In the genomic region with DNA sequence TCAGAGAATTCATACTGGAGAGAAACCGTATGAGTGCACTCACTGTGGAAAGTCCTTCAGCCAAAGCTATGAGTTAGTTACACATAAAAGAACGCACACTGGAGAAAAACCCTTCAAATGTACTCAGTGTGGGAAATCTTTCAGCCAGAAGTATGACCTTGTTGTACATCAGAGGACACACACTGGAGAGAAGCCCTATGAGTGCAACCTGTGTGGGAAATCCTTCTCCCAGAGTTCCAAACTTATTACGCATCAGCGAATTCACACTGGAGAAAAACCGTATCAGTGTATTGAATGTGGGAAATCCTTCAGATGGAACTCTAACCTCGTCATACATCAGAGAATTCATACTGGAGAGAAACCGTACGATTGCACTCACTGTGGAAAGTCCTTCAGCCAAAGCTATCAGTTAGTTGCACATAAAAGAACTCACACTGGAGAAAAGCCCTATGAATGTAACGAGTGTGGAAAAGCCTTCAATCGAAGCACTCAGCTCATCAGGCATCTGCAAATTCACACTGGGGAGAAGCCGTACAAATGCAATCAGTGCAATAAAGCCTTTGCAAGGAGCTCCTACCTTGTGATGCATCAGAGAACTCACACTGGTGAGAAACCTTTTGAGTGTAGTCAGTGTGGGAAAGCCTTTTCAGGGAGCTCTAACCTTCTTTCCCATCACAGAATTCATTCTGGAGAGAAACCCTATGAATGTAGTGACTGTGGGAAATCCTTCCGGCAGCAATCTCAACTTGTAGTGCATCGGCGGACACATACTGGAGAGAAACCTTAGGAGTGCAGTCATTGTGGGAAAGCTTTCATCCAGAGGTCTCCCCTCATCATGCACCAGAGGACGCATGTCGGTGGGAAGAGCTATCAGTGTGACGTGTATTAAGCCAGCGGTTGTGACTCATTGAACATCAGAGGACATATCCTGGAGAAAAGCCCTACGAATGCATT, we compare ENCODE assay signal across 13 cellular contexts. TPM values are rescaled to one million over a fixed set of nuclear protein-coding genes. Genes with fewer than 3 reads are reported as not detected.
A peak's percentile ranks its signal among the peaks of the same experiment; 100 is the strongest.
DNase-seq lines count a peak whose midpoint lies in the region; TF ChIP-seq lines count a peak whose summit lies in the region.
"Had no signal": no experiment of that assay in that cellular context is flagged by ENCODE, and none has a peak within 500 bp of the region (broad histone marks: within the 10 kb centered on the region; RNA-seq: fewer than 3 reads in every experiment).

No MANE protein-coding gene starts in this region.

- CTCF ChIA-PET in RWPE1 (lab: Yijun Ruan, JAX) = no interaction called here

- POLR2A ChIA-PET in RWPE1 (lab: Yijun Ruan, JAX; ENCODE audit: low non-redundant PET) = no interaction called here

- H3K9me3 ChIP-seq in skeletal muscle tissue (ENCODE audit: control insufficient read depth in 3 of 3, low read length in 3 of 3) = peaks cover 66 to 75% (median 73%) of the 10 kb centered on the region in 3 donors

- DNase-seq in NCI-H748 (lab: John Stamatoyannopoulos, UW; ENCODE audit: unreplicated experiment) (peak; percentile 25), NCI-H748 treated with DMSO at 0.1 percent for 48 hours (lab: John Stamatoyannopoulos, UW) (no peak), NCI-H460 (ENCODE audit: extremely low read depth, low read depth) (peak; percentile 1), fibroblast of peridontal ligament (ENCODE audit: extremely low read depth) (peak; percentile 6), RWPE1 (ENCODE audit: low spot score) (no peak), kidney glomerular epithelial cell (lab: John Stamatoyannopoulos, UW) (no peak), SKM-1 treated with dmso at 0.1 percent for 144 hours (lab: John Stamatoyannopoulos, UW; ENCODE audit: unreplicated experiment) (no peak)
- DNase-seq: activated CD4-positive, alpha-beta T cell treated with anti-CD3 and anti-CD28 coated beads, Interleukin-2, amount 10 ng/mL, durations not matched to agents 24 days and 14 days; activated effector memory CD4-positive, alpha-beta T cell treated with Interleukin-2 at 50 U/mL for 16 hours; DND-41; KBM-7; NCI-H2029 had no signal

- peak overlapping the region; percentile 42 to 60 (median 58) for H3K4me3 ChIP-seq in skeletal muscle tissue (ENCODE audit: low read length in 3 of 3)

- H3K27ac ChIP-seq in skeletal muscle tissue (ENCODE audit: low read depth, low read length) = no peak overlapping the region
- no peak overlapping the region for H3K27ac ChIP-seq in RWPE1

- H3K36me3 ChIP-seq in skeletal muscle tissue (ENCODE audit: control insufficient read depth in 3 of 3, insufficient read depth in 3 of 3, low read length in 3 of 3) = peaks cover 62 to 75% (median 64%) of the 10 kb centered on the region in 3 donors

- TF ChIP-seq CTCF in RWPE1 (conservative IDR thresholded peaks at IDR 0.05; ENCODE audit: low read depth) = no peak

- no peak overlapping the region for H3K9ac ChIP-seq in skeletal muscle tissue (ENCODE audit: low read depth in 1 of 3, low read length in 3 of 3)

- H3K4me1 ChIP-seq in skeletal muscle tissue (ENCODE audit: control insufficient read depth in 3 of 3, insufficient read depth in 3 of 3, low read length in 3 of 3) = no peaks in the 10 kb centered on the region

- no peaks in the 10 kb centered on the region for H3K27me3 ChIP-seq in skeletal muscle tissue (ENCODE audit: control insufficient read depth in 3 of 3, insufficient read depth in 3 of 3, low read length in 3 of 3)

RNA-seq across cellular contexts. Expression of a gene that starts 16.5 kb away (rescaled TPM):
- 5.3 and 6.7 TPM in 2 replicates for total RNA-seq in NCI-H460 (2014; rRNA removed; shearing (Covaris generic))
- polyA plus RNA-seq in NCI-H460 (2014; cell fraction: nucleus; rRNA removed) = 5.3 and 7.6 TPM in 2 replicates
- total RNA-seq in skeletal muscle tissue = 6.3 TPM

RNA-seq across cellular contexts. Expression of a gene that starts 33.5 kb away (rescaled TPM):
- total RNA-seq in NCI-H460 (2014; rRNA removed; shearing (Covaris generic)) = 40.4 and 43.4 TPM in 2 replicates
- 49.9 and 73.6 TPM in 2 replicates for polyA plus RNA-seq in NCI-H460 (2014; cell fraction: nucleus; rRNA removed)
- total RNA-seq in skeletal muscle tissue = 26.1 TPM

RNA-seq across cellular contexts. Expression of a gene that starts 42.9 kb away (rescaled TPM):
- total RNA-seq in NCI-H460 (2014; rRNA removed; shearing (Covaris generic)) = 42.4 and 43.2 TPM in 2 replicates
- polyA plus RNA-seq in NCI-H460 (2014; cell fraction: nucleus; rRNA removed) = 73.5 and 78.4 TPM in 2 replicates
- total RNA-seq in skeletal muscle tissue = 14.1 TPM

Comparison
In these comparisons a context has a peak if more than half of its experiments do, and no peak if none do; other contexts are left out.
1. DNase-seq: peak in NCI-H748 (single experiment), NCI-H460 (single experiment) and fibroblast of peridontal ligament (single experiment); none in NCI-H748 treated with DMSO at 0.1 percent for 48 hours (single experiment), RWPE1 (single experiment), kidney glomerular epithelial cell (single experiment) and SKM-1 treated with dmso at 0.1 percent for 144 hours (single experiment).